1 cellular context compared by ENCODE assay signal in the genomic region with DNA sequence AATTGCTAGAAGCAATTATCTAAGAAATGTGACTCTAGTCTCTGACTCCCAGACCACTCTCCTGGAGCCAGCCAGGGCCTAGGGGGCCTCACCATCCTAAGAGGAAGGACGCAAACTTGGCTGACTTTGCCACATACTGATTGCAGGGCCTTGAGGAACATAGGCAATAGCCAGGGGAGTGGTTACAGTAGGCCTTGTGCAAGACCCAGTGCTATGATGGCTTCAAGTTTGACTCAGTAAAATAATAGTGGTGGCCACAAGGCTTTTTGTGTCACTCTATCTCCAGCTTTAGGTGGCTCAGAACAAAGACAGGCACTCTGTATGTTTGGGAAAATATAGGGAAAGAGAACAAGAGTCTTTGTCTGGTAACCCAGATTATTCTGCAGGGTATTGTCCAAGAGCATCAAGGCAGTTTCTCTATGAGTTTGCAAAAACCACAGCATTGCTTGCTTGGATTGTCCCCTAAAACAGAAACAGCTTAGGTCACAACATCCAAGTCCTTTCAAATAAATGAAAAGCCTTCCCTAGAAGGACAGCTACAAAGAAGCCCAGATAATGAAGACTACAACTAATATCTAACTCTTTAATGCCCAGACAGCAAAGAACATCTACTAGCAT.
TF ChIP-seq lines count a peak whose summit lies in the region.

No MANE protein-coding gene starts in this region.

TF ChIP-seq in GM23338, 12 proteins besides CTCF, POLR2A, EP300 and RAD21 (continued from another document):
- TF ChIP-seq, protein P1, sequence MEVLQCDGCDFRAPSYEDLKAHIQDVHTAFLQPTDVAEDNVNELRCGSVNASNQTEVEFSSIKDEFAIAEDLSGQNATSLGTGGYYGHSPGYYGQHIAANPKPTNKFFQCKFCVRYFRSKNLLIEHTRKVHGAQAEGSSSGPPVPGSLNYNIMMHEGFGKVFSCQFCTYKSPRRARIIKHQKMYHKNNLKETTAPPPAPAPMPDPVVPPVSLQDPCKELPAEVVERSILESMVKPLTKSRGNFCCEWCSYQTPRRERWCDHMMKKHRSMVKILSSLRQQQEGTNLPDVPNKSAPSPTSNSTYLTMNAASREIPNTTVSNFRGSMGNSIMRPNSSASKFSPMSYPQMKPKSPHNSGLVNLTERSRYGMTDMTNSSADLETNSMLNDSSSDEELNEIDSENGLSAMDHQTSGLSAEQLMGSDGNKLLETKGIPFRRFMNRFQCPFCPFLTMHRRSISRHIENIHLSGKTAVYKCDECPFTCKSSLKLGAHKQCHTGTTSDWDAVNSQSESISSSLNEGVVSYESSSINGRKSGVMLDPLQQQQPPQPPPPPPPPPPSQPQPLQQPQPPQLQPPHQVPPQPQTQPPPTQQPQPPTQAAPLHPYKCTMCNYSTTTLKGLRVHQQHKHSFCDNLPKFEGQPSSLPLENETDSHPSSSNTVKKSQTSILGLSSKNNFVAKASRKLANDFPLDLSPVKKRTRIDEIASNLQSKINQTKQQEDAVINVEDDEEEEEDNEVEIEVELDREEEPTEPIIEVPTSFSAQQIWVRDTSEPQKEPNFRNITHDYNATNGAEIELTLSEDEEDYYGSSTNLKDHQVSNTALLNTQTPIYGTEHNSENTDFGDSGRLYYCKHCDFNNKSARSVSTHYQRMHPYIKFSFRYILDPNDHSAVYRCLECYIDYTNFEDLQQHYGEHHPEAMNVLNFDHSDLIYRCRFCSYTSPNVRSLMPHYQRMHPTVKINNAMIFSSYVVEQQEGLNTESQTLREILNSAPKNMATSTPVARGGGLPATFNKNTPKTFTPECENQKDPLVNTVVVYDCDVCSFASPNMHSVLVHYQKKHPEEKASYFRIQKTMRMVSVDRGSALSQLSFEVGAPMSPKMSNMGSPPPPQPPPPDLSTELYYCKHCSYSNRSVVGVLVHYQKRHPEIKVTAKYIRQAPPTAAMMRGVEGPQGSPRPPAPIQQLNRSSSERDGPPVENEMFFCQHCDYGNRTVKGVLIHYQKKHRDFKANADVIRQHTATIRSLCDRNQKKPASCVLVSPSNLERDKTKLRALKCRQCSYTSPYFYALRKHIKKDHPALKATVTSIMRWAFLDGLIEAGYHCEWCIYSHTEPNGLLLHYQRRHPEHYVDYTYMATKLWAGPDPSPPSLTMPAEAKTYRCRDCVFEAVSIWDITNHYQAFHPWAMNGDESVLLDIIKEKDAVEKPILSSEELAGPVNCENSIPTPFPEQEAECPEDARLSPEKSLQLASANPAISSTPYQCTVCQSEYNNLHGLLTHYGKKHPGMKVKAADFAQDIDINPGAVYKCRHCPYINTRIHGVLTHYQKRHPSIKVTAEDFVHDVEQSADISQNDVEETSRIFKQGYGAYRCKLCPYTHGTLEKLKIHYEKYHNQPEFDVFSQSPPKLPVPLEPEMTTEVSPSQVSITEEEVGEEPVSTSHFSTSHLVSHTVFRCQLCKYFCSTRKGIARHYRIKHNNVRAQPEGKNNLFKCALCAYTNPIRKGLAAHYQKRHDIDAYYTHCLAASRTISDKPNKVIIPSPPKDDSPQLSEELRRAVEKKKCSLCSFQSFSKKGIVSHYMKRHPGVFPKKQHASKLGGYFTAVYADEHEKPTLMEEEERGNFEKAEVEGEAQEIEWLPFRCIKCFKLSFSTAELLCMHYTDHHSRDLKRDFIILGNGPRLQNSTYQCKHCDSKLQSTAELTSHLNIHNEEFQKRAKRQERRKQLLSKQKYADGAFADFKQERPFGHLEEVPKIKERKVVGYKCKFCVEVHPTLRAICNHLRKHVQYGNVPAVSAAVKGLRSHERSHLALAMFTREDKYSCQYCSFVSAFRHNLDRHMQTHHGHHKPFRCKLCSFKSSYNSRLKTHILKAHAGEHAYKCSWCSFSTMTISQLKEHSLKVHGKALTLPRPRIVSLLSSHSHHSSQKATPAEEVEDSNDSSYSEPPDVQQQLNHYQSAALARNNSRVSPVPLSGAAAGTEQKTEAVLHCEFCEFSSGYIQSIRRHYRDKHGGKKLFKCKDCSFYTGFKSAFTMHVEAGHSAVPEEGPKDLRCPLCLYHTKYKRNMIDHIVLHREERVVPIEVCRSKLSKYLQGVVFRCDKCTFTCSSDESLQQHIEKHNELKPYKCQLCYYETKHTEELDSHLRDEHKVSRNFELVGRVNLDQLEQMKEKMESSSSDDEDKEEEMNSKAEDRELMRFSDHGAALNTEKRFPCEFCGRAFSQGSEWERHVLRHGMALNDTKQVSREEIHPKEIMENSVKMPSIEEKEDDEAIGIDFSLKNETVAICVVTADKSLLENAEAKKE (CRISPR knock-in tag; IDR thresholded peaks at IDR 0.05), result no peak
- TF ChIP-seq CREB1 (CRISPR knock-in tag; IDR thresholded peaks at IDR 0.05; ENCODE audit: low read depth), result no peak
- no peak for TF ChIP-seq POLR2AphosphoS5 (IDR thresholded peaks at IDR 0.05; ENCODE audit: low read depth)
- TF ChIP-seq STAT1 (IDR thresholded peaks at IDR 0.05; ENCODE audit: unreplicated experiment), result no peak
- TF ChIP-seq ZNF331 (CRISPR knock-in tag; IDR thresholded peaks at IDR 0.05; ENCODE audit: low read depth), result no peak
- no peak for TF ChIP-seq EZH2phosphoT487 (IDR thresholded peaks at IDR 0.05; ENCODE audit: unreplicated experiment)
- no peak for TF ChIP-seq JUNB (IDR thresholded peaks at IDR 0.05; ENCODE audit: unreplicated experiment)
- no peak for TF ChIP-seq EZH2 (IDR thresholded peaks at IDR 0.05; ENCODE audit: low read depth, unreplicated experiment)
